ENCODE assay signal across 29 cellular contexts in genomic region chr19:31772915-31773314, GRCh38.
"Had no signal": no experiment of that assay in that cellular context is flagged by ENCODE, and none has a peak within 500 bp of the region (broad histone marks: within the 10 kb centered on the region; RNA-seq: fewer than 3 reads in every experiment).

No MANE protein-coding gene starts in this region.

- H3K9me3 ChIP-seq: esophagus squamous epithelium, heart right ventricle, left lung, right lobe of liver, suprapubic skin had no signal

- H3K79me2 ChIP-seq: parathyroid adenoma had no signal

- DNase-seq: dorsolateral prefrontal cortex; effector memory CD4-positive, alpha-beta T cell; erythroblast; esophagus squamous epithelium; foreskin melanocyte; glutamatergic neuron; heart right ventricle; hippocampal formation; left cardiac atrium; left lung; mesenchymal stem cell; midbrain; naive thymus-derived CD4-positive, alpha-beta T cell; right lobe of liver; stimulated activated CD4-positive, alpha-beta T cell treated with anti-CD3 and anti-CD28 coated beads, Interleukin-12 subunit alpha, Interleukin-12 subunit beta, amount 100 ng/mL, for 4 hours; stimulated activated CD4-positive, alpha-beta T cell treated with anti-CD3 and anti-CD28 coated beads, Interleukin-1b, Interleukin-23, amount 100 ng/mL, for 48 hours; stimulated activated CD4-positive, alpha-beta T cell treated with anti-CD3 and anti-CD28 coated beads, Interleukin-4, amount 100 ng/mL, for 1 hour; stimulated activated CD8-positive, alpha-beta memory T cell treated with anti-CD3 and anti-CD28 coated beads, Interleukin-4, amount 100 ng/mL, for 48 hours; stimulated activated naive CD4-positive, alpha-beta T cell; stimulated activated naive CD8-positive, alpha-beta T cell treated with anti-CD3 and anti-CD28 coated beads, Interleukin-15, amount 100 ng/mL, for 72 hours; trophoblast cell had no signal

- H3K4me1 Mint-ChIP-seq: naive thymus-derived CD4-positive, alpha-beta T cell; nephron; neural progenitor cell; stimulated activated naive CD8-positive, alpha-beta T cell treated with anti-CD3 and anti-CD28 coated beads, Interleukin-15, amount 100 ng/mL, for 72 hours had no signal

- H3K27me3 ChIP-seq: dorsolateral prefrontal cortex, esophagus squamous epithelium, left lung, neural progenitor cell, right lobe of liver, suprapubic skin had no signal

- H3K4me1 ChIP-seq: esophagus squamous epithelium, heart right ventricle, left lung, neural progenitor cell, parathyroid adenoma, right lobe of liver, suprapubic skin had no signal

- H3K36me3 ChIP-seq: esophagus squamous epithelium, heart right ventricle, left lung, neural progenitor cell, right lobe of liver, suprapubic skin had no signal

- H3K27ac Mint-ChIP-seq: naive thymus-derived CD4-positive, alpha-beta T cell; nephron; neural progenitor cell; progenitor cell of endocrine pancreas; stimulated activated naive CD8-positive, alpha-beta T cell treated with anti-CD3 and anti-CD28 coated beads, Interleukin-15, amount 100 ng/mL, for 72 hours had no signal

- H3K27me3 Mint-ChIP-seq: progenitor cell of endocrine pancreas; stimulated activated naive CD8-positive, alpha-beta T cell treated with anti-CD3 and anti-CD28 coated beads, Interleukin-15, amount 100 ng/mL, for 72 hours had no signal

- FAIRE-seq: colon, endothelial cell of umbilical vein had no signal

- H3K9ac ChIP-seq: neural progenitor cell, parathyroid adenoma had no signal

- H3K27ac ChIP-seq: dorsolateral prefrontal cortex, esophagus squamous epithelium, heart right ventricle, left lung, neural progenitor cell, parathyroid adenoma, right lobe of liver, suprapubic skin had no signal

- ATAC-seq: heart right ventricle; left cardiac atrium; left lung; naive thymus-derived CD4-positive, alpha-beta T cell; right lobe of liver; stimulated activated naive CD8-positive, alpha-beta T cell treated with anti-CD3 and anti-CD28 coated beads, Interleukin-15, amount 100 ng/mL, for 72 hours had no signal

- H3K4me2 ChIP-seq: neural progenitor cell, smooth muscle cell had no signal

- H3K9me3 Mint-ChIP-seq: nephron, neural progenitor cell had no signal

- H3K4me3 Mint-ChIP-seq: naive thymus-derived CD4-positive, alpha-beta T cell; nephron; neural progenitor cell; stimulated activated naive CD8-positive, alpha-beta T cell treated with anti-CD3 and anti-CD28 coated beads, Interleukin-15, amount 100 ng/mL, for 72 hours had no signal

- H2AFZ ChIP-seq: neural progenitor cell, parathyroid adenoma had no signal

- H3K4me3 ChIP-seq: dorsolateral prefrontal cortex, esophagus squamous epithelium, heart right ventricle, left lung, neural progenitor cell, right lobe of liver, smooth muscle cell, suprapubic skin had no signal

- H3K36me3 Mint-ChIP-seq: naive thymus-derived CD4-positive, alpha-beta T cell; neural progenitor cell had no signal
